ENCODE assay signal across 3 cellular contexts in the genomic region with DNA sequence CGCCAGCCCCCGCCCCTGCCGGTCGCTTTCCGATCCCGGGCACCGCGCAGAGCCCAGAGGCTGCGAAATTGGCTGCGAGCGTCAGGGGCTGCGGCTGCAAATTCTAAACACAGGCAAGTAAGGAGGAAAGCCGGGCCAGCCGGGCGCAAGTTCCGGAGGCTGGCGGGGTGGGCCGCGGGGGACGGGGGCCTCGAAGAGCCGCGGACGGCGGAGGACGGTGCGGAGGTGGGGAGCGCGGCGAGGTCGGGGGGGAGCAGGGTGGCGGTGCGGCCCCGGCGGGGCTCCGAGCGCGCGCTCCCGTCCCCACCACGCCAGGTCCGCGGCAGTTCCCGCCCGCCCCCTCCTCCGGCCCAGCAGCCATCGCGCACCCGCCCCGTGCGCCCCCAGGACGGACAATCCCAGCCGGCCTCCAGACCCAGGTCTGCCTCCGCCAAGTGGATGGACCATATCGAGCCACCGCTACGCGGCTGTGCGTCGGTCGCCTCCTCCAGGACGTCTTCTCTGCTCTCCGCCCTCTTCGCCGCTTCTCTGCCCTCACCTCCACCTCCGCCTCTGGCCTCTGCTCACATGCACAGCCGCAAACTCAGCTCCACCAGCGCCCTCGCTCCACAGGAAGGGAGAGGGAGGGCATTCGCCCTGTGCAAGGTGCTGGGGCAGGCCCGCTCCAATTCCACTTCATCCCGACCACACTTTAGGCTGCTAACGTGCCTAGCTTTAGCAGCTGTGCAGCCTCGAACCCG.
TF ChIP-seq lines count a peak whose summit lies in the region.

No MANE protein-coding gene starts in this region.

TF ChIP-seq in SK-N-SH, 30 proteins besides CTCF, POLR2A, EP300 and RAD21:
- TF ChIP-seq RXRA (IDR thresholded peaks at IDR 0.05; ENCODE audit: borderline replicate concordance, low read depth) (no peak), IRF3 (IDR thresholded peaks at IDR 0.05; ENCODE audit: low read depth, low read length) (no peak), TAF1 (IDR thresholded peaks at IDR 0.05; ENCODE audit: borderline replicate concordance, low read depth, low read length) (no peak), MEF2A (IDR thresholded peaks at IDR 0.05; ENCODE audit: borderline replicate concordance, low read depth) (no peak), GABPA (IDR thresholded peaks at IDR 0.05; ENCODE audit: low read depth) (no peak), GATA2 (CRISPR knock-in tag; IDR thresholded peaks at IDR 0.05) (no peak), CHD2 (IDR thresholded peaks at IDR 0.05; ENCODE audit: low read length, partially characterized antibody) (no peak)
- TF ChIP-seq, protein P1, sequence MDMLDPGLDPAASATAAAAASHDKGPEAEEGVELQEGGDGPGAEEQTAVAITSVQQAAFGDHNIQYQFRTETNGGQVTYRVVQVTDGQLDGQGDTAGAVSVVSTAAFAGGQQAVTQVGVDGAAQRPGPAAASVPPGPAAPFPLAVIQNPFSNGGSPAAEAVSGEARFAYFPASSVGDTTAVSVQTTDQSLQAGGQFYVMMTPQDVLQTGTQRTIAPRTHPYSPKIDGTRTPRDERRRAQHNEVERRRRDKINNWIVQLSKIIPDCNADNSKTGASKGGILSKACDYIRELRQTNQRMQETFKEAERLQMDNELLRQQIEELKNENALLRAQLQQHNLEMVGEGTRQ (IDR thresholded peaks at IDR 0.05; ENCODE audit: borderline replicate concordance, low read depth, low read length), result no peak
- TF ChIP-seq, protein P2, sequence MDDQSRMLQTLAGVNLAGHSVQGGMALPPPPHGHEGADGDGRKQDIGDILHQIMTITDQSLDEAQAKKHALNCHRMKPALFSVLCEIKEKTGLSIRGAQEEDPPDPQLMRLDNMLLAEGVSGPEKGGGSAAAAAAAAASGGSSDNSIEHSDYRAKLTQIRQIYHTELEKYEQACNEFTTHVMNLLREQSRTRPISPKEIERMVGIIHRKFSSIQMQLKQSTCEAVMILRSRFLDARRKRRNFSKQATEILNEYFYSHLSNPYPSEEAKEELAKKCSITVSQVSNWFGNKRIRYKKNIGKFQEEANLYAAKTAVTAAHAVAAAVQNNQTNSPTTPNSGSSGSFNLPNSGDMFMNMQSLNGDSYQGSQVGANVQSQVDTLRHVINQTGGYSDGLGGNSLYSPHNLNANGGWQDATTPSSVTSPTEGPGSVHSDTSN (IDR thresholded peaks at IDR 0.05), result no peak

TF ChIP-seq in H1, 55 proteins besides CTCF, POLR2A, EP300 and RAD21:
- TF ChIP-seq HDAC2 (IDR thresholded peaks at IDR 0.05; ENCODE audit: borderline replicate concordance in 1 of 2, low read depth in 2 of 2, low read length in 2 of 2) (no peak), MAFK (IDR thresholded peaks at IDR 0.05; ENCODE audit: low read depth, low read length) (no peak), CREB1 (IDR thresholded peaks at IDR 0.05) (peak; percentile 66), TBP (IDR thresholded peaks at IDR 0.05; ENCODE audit: low read depth, low read length) (peak; percentile 84), MAX (IDR thresholded peaks at IDR 0.05) (peak; percentile 39; the same call in 1 of the 2 replicates), RNF2 (IDR thresholded peaks at IDR 0.05; ENCODE audit: borderline replicate concordance, low read depth, low read length, missing control alignments, poor library complexity, severe bottlenecking) (no peak), KDM1A (IDR thresholded peaks at IDR 0.05; ENCODE audit: borderline replicate concordance, low read length) (no peak), KDM4A (IDR thresholded peaks at IDR 0.05; ENCODE audit: low read depth, low read length, severe bottlenecking) (no peak), PHF8 (conservative IDR thresholded peaks at IDR 0.05; ENCODE audit: low read depth, low read length) (0 out of 2 replicates have a peak, but pooled peaks have one; percentile 33), EZH2 (IDR thresholded peaks at IDR 0.05; ENCODE audit: low read depth, low read length, severe bottlenecking) (peak; percentile 31), NANOG (IDR thresholded peaks at IDR 0.05; ENCODE audit: insufficient read depth, low read depth, low read length, poor library complexity, severe bottlenecking) (no peak), POU5F1 (IDR thresholded peaks at IDR 0.05; ENCODE audit: low read depth, low read length) (no peak), BCL11A (IDR thresholded peaks at IDR 0.05; ENCODE audit: low read depth in 2 of 2, low read length in 2 of 2) (no peak), GABPA (IDR thresholded peaks at IDR 0.05; ENCODE audit: borderline replicate concordance, insufficient read depth, low read length) (0 out of 2 replicates have a peak, but pooled peaks have one; percentile 43), SUZ12 (IDR thresholded peaks at IDR 0.05; ENCODE audit: low read length) (peak; percentile 24), CHD2 (IDR thresholded peaks at IDR 0.05; ENCODE audit: low read length) (no peak)
- TF ChIP-seq, protein P1 (IDR thresholded peaks at IDR 0.05; ENCODE audit: low read length), result no peak

TF ChIP-seq in neural cell, 6 proteins besides CTCF, POLR2A, EP300 and RAD21:
- TF ChIP-seq EZH2 (IDR thresholded peaks at IDR 0.05; ENCODE audit: borderline replicate concordance, insufficient read depth, low read length, poor library complexity, severe bottlenecking) (no peak), POLR2AphosphoS5 (IDR thresholded peaks at IDR 0.05) (no peak), TAF1 (IDR thresholded peaks at IDR 0.05; ENCODE audit: low read depth) (no peak)
TF ChIP-seq in neural cell: peak in this region for 0.
